Comparison of ENCODE assay signal across 8 cellular contexts in the genomic region with DNA sequence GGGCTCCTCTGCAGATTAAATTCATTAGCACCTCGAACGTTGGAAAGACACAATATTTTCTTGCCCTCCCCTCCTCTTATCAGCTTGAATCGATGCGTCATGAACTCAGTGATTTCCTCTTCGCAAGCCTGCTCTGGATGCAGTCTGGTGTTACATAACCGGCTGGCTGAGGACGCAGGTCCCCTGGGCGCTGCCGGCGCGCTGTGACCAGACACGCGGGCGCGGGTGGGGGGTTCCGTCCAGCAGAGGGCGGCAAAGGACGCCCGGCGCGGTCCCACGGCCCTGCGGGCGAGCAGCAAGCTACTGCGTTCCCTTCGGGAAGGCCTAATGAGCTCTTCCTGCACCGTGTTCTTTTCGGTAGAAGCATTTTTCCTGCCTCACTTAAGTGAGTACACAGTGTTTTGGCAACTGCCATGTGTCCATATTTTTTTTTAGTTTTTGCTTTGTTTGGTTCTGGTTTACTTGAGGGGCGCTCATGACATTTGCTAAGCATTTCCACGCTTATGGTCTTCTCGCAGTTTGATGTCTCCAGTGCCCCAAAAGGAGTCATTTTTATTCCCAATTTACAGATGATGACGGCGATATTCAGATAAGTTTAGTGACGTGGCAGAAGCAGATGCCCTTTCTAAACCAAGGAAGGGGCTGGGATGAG.
DNase-seq lines count a peak whose midpoint lies in the region; ATAC-seq and TF ChIP-seq lines count a peak whose summit lies in the region.

No MANE protein-coding gene starts in this region.

- H3K36me3 ChIP-seq in upper lobe of left lung: no peaks in the 10 kb centered on the region

- TF ChIP-seq CTCF in GM10266 (IDR thresholded peaks at IDR 0.05; ENCODE audit: control insufficient read depth, insufficient read depth, low read depth, missing control alignments) (peak; percentile 96), upper lobe of left lung (IDR thresholded peaks at IDR 0.05) (peak; percentile 83 to 98 (median 96))

- peak overlapping the region in 2 of 4 donors; percentile 16 to 26 for H3K4me3 ChIP-seq in upper lobe of left lung

- H3K4me1 Mint-ChIP-seq in activated naive CD8-positive, alpha-beta T cell treated with anti-CD3 and anti-CD28 coated beads, Interleukin-2, amount 10 ng/mL, durations not matched to agents 7 days and 5 days: peaks cover 7% of the 10 kb centered on the region

- H3K27me3 Mint-ChIP-seq in activated naive CD8-positive, alpha-beta T cell treated with anti-CD3 and anti-CD28 coated beads, Interleukin-2, amount 10 ng/mL, durations not matched to agents 7 days and 5 days: peaks cover 25% of the 10 kb centered on the region

- H3K27ac ChIP-seq in upper lobe of left lung: peak overlapping the region in 1 of 4 donors; percentile 2

- no peak for TF ChIP-seq POLR2A in upper lobe of left lung (IDR thresholded peaks at IDR 0.05)

- no peaks in the 10 kb centered on the region for H3K27me3 ChIP-seq in upper lobe of left lung

- no peak overlapping the region for H3K27ac Mint-ChIP-seq in activated naive CD8-positive, alpha-beta T cell treated with anti-CD3 and anti-CD28 coated beads, Interleukin-2, amount 10 ng/mL, durations not matched to agents 7 days and 5 days

- H3K9me3 Mint-ChIP-seq in activated naive CD8-positive, alpha-beta T cell treated with anti-CD3 and anti-CD28 coated beads, Interleukin-2, amount 10 ng/mL, durations not matched to agents 7 days and 5 days: no peaks in the 10 kb centered on the region

- POLR2A ChIA-PET in activated naive CD8-positive, alpha-beta T cell treated with anti-CD3 and anti-CD28 coated beads, Interleukin-2, amount 10 ng/mL, durations not matched to agents 7 days and 5 days (lab: Charles Lee): interaction anchor here (0.7 to 0.9 kb wide), 2 partner anchors 113 to 123 kb away, joined by 3 read pairs; no protein-coding TSS in a partner anchor

- ATAC-seq in HG02588 (IDR thresholded peaks at IDR 0.05; ENCODE audit: unreplicated experiment) (peak; percentile 98), Right ventricle myocardium superior (ENCODE audit: poor library complexity) (peak; percentile 98), upper lobe of left lung (ENCODE audit: low FRiP score in 2 of 2) (peak; percentile 96 to 98)
- peak; percentile 96 for ATAC-seq in activated naive CD8-positive, alpha-beta T cell treated with anti-CD3 and anti-CD28 coated beads, Interleukin-2, amount 10 ng/mL, durations not matched to agents 7 days and 5 days (ENCODE audit: low read depth)

- intact Hi-C loops in Right ventricle myocardium superior (cut with DNase I): loop anchor here (2.0 to 5.0 kb wide), 4 partner anchors 103 to 322 kb away; a partner anchor contains a TSS
- intact Hi-C loops in posterior cingulate gyrus (cut with DNase I): loop anchor here (1.0 to 5.0 kb wide), 4 partner anchors 103 to 322 kb away; a partner anchor contains a TSS

- DNase-seq in GM10266 (ENCODE audit: extremely low spot score): peak; percentile 78
- peak; percentile 67 for DNase-seq in NCI-H1048 (lab: John Stamatoyannopoulos, UW)
- peak; percentile 85 for DNase-seq in SKM-1 treated with dmso at 0.1 percent for 144 hours (lab: John Stamatoyannopoulos, UW; ENCODE audit: unreplicated experiment)
- DNase-seq in activated naive CD8-positive, alpha-beta T cell treated with anti-CD3 and anti-CD28 coated beads, Interleukin-2, amount 10 ng/mL, durations not matched to agents 7 days and 5 days: peak; percentile 88
- DNase-seq in Right ventricle myocardium superior: peak; percentile 95
- DNase-seq in posterior cingulate gyrus: peak; percentile 84 to 99 (median 90)
- peak; percentile 92 to 98 for DNase-seq in upper lobe of left lung

- no peak overlapping the region for H3K4me3 Mint-ChIP-seq in activated naive CD8-positive, alpha-beta T cell treated with anti-CD3 and anti-CD28 coated beads, Interleukin-2, amount 10 ng/mL, durations not matched to agents 7 days and 5 days

- no peaks in the 10 kb centered on the region for H3K36me3 Mint-ChIP-seq in activated naive CD8-positive, alpha-beta T cell treated with anti-CD3 and anti-CD28 coated beads, Interleukin-2, amount 10 ng/mL, durations not matched to agents 7 days and 5 days

- WGBS in upper lobe of left lung, 2 donors: 14 to 26% methylated on average over 18 to 34 of the region's 34 CpGs

- TF ChIP-seq EP300 in upper lobe of left lung (IDR thresholded peaks at IDR 0.05): peak in 1 of 4 donors; percentile 14

- peaks cover 15 to 42% (median 34%) of the 10 kb centered on the region in 4 donors for H3K4me1 ChIP-seq in upper lobe of left lung

- H3K9me3 ChIP-seq in upper lobe of left lung: no peaks in the 10 kb centered on the region
